In the genomic region with DNA sequence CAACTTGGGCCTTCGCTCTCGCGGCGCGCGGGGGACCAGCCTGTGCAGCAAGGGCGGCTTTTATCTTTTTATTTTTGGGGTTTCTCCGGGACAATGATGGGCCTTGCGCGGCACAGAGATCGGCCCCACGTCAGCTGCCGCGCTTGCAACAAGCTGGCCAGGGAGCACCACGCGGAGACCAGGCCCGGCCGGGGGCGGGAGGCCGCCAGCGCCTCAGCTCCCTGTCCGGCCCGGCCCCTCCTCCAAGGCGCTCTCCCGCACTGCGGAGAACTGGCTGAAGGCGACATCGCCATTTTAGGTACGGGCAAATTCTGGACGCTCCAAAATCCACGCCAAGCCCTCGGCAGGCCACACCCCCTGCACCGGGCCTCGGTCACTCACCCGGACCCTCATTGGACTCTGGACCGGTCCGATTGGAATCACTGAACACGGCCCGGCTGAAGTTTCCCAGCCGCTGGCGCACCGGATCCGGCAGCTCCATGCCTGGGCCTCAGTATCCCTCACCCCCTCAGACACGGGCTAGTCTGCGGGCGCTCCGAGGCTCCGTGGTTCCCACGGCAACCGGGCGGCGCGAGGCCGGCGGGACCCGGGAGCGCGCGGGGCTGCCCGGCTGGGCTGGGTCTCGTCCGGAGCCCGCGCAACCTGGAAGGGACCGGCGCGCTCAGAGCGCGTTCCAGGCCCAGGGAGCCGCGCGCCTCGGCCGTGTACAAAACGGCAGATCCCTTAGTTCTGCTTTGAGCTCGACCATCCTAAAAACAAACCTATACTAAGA, we compare ENCODE assay signal across 8 cellular contexts. TPM values are rescaled to one million over a fixed set of nuclear protein-coding genes. Genes with fewer than 3 reads are reported as not detected.
DNase-seq lines count a peak whose midpoint lies in the region; ATAC-seq, FAIRE-seq and TF ChIP-seq lines count a peak whose summit lies in the region.

A gene with protein sequence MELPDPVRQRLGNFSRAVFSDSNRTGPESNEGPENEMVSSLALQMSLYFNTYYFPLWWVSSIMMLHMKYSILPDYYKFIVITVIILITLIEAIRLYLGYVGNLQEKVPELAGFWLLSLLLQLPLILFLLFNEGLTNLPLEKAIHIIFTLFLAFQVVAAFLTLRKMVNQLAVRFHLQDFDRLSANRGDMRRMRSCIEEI (minus strand): TSS at position 547 of the 772 bp plus-strand sequence. CDS start 66 bp downstream, at position 481.

- 9% methylated on average over 17 of the region's 76 CpGs for WGBS in SK-N-SH (ENCODE audit: low lambda C conversion rate)

- H3K79me2 ChIP-seq in SK-N-SH (ENCODE audit: insufficient read depth) = no peaks in the 10 kb centered on the region

- peak within 1 kb of the TSS; percentile 65 for H3K9ac ChIP-seq in SK-N-SH

- H3K27ac ChIP-seq in 22Rv1 (peak within 1 kb of the TSS; percentile 90), SK-N-SH (ENCODE audit: low read depth in 2 of 2, low read length in 1 of 2) (peak within 1 kb of the TSS; percentile 73 to 98), caudate nucleus (ENCODE audit: low read depth, low read length) (peak within 1 kb of the TSS; percentile 97)

- no peak for TF ChIP-seq POLR2A in GM12891 (IDR thresholded peaks at IDR 0.05; ENCODE audit: low read depth, low read length)

- H3K4me1 ChIP-seq in SK-N-SH (ENCODE audit: control insufficient read depth in 1 of 2, insufficient read depth in 2 of 2, low read depth in 1 of 2, low read length in 1 of 2) = peaks cover 0 to 9% of the 10 kb centered on the region in 2 experiments; a peak in 2 of 4 replicates

- H3K36me3 ChIP-seq in SK-N-SH (replicated peaks in 1 of 2; ENCODE audit: control insufficient read depth in 1 of 2, insufficient read depth in 2 of 2, low read length in 1 of 2) = peaks cover 0 to 2% of the 10 kb centered on the region in 2 experiments

- ATAC-seq in HG02642 (IDR thresholded peaks at IDR 0.05; ENCODE audit: poor library complexity, unreplicated experiment) = peak; percentile 87

- H3K4me3 ChIP-seq in SK-N-SH (ENCODE audit: low read depth in 2 of 2, low read length in 1 of 2) = peak within 1 kb of the TSS; percentile 62 to 74
- H3K4me3 ChIP-seq in skeletal muscle cell (ENCODE audit: low read depth, low read length) = peak within 1 kb of the TSS; percentile 63

- H3K4me2 ChIP-seq in SK-N-SH = peak within 1 kb of the TSS; percentile 31

- peak in 1 of 2 experiments; percentile 29; a peak in 1 of 4 replicates for TF ChIP-seq EP300 in SK-N-SH (IDR thresholded peaks at IDR 0.05; ENCODE audit: borderline replicate concordance in 1 of 2, low read depth in 1 of 2, low read length in 1 of 2)

- no peaks in the 10 kb centered on the region for H4K20me1 ChIP-seq in SK-N-SH (ENCODE audit: insufficient read depth)

- H2AFZ ChIP-seq in SK-N-SH (ENCODE audit: low read depth) = peak within 1 kb of the TSS; percentile 93

- 0 out of 2 replicates have a peak, but pooled peaks have one; percentile 15 for TF ChIP-seq RAD21 in SK-N-SH (IDR thresholded peaks at IDR 0.05; ENCODE audit: low read length)

- peak; percentile 60 for DNase-seq in GM12891 (ENCODE audit: insufficient read length, low spot score)
- peak; percentile 89 for DNase-seq in NCI-H1092 treated with DMSO at 0.1 percent for 48 hours (lab: John Stamatoyannopoulos, UW)
- peak; percentile 94 for DNase-seq in SK-N-SH
- DNase-seq in caudate nucleus (lab: John Stamatoyannopoulos, UW) = peak; percentile 3 to 96 (median 86)
- DNase-seq in iPS-NIHi11 (ENCODE audit: low spot score) = peak; percentile 88
- peak; percentile 74 for DNase-seq in skeletal muscle cell (ENCODE audit: low read depth)

- CTCF ChIA-PET in SK-N-SH (lab: Yijun Ruan, JAX) = interaction anchor here (1.0 to 1.4 kb wide), 5 partner anchors 48 to 282 kb away, joined by 3 to 7 read pairs (median 4); no protein-coding TSS in a partner anchor

- POLR2A ChIA-PET in SK-N-SH (lab: Yijun Ruan, JAX) = interaction anchor here (0.7 to 0.9 kb wide), 4 partner anchors 12 to 550 kb away, joined by 3 to 4 read pairs (median 4); no protein-coding TSS in a partner anchor

- H3K27me3 ChIP-seq in SK-N-SH (ENCODE audit: insufficient read depth) = no peaks in the 10 kb centered on the region

- H3K9me3 ChIP-seq in SK-N-SH = no peaks in the 10 kb centered on the region

- H3K9me2 ChIP-seq in SK-N-SH = no peaks in the 10 kb centered on the region

- H3F3A ChIP-seq in SK-N-SH (replicated peaks; ENCODE audit: insufficient read depth) = peaks cover 28% of the 10 kb centered on the region

- no peak for TF ChIP-seq CTCF in 22Rv1 (IDR thresholded peaks at IDR 0.05)
- TF ChIP-seq CTCF in SK-N-SH (IDR thresholded peaks at IDR 0.05) = no peak

- FAIRE-seq in GM12891 (lab: Jason Lieb, UNC) = peak; percentile 95

TF ChIP-seq in GM12891, 5 proteins besides CTCF, POLR2A, EP300 and RAD21:
- TF ChIP-seq TAF1 (IDR thresholded peaks at IDR 0.05; ENCODE audit: low read depth, low read length) (no peak; the same call in 1 of the 2 replicates), POLR2AphosphoS5 (IDR thresholded peaks at IDR 0.05; ENCODE audit: low read depth, low read length) (no peak), PAX5 (IDR thresholded peaks at IDR 0.05; ENCODE audit: insufficient read depth, low read length, severe bottlenecking) (no peak), SPI1 (IDR thresholded peaks at IDR 0.05; ENCODE audit: low read depth, low read length) (no peak), POU2F2 (IDR thresholded peaks at IDR 0.05; ENCODE audit: low read depth, low read length) (no peak)

TF ChIP-seq in SK-N-SH, 30 proteins besides CTCF, POLR2A, EP300 and RAD21 (continues in another document):
- TF ChIP-seq TEAD4 (IDR thresholded peaks at IDR 0.05; ENCODE audit: borderline replicate concordance, insufficient read depth) (no peak), IRF3 (IDR thresholded peaks at IDR 0.05; ENCODE audit: low read depth, low read length) (no peak), ELF1 (IDR thresholded peaks at IDR 0.05) (no peak), SIN3A (IDR thresholded peaks at IDR 0.05; ENCODE audit: borderline replicate concordance, low read depth, low read length) (no peak; the same call in 1 of the 2 replicates), NFIC (IDR thresholded peaks at IDR 0.05; ENCODE audit: borderline replicate concordance) (peak; percentile 27; the same call in 1 of the 2 replicates), CHD2 (IDR thresholded peaks at IDR 0.05; ENCODE audit: low read length, partially characterized antibody) (peak; percentile 73), REST (IDR thresholded peaks at IDR 0.05; ENCODE audit: low read depth, low read length) (0 out of 2 replicates have a peak, but pooled peaks have one; percentile 3), SMC3 (IDR thresholded peaks at IDR 0.05; ENCODE audit: low read depth, low read length) (no peak), NRF1 (IDR thresholded peaks at IDR 0.05; ENCODE audit: low read depth, low read length) (peak; percentile 49), TAF1 (IDR thresholded peaks at IDR 0.05; ENCODE audit: borderline replicate concordance, low read depth, low read length) (peak; percentile 78; the same call in 1 of the 2 replicates), YY1 (IDR thresholded peaks at IDR 0.05; ENCODE audit: low read depth) (peak; percentile 99)

RNA-seq across cellular contexts. Expression of the gene that starts here (rescaled TPM):
- 0.67 TPM for polyA plus RNA-seq in GM12891 (2012; ENCODE audit: low read depth, missing spikeins)
- polyA plus RNA-seq in SK-N-SH (2012; rRNA removed) = 5.5 and 8.6 TPM in 2 replicates
- polyA plus RNA-seq in SK-N-SH (2012; cell fraction: cytosol; rRNA removed) = 8.2 and 9.5 TPM in 2 replicates
- polyA plus RNA-seq in SK-N-SH (2012; cell fraction: nucleus; rRNA removed) = 3.7 and 8.5 TPM in 2 replicates

Comparison
In these comparisons a context has a peak if more than half of its experiments do, and no peak if none do; other contexts are left out.
1. Peak in every context shown above with its lines: DNase-seq, ATAC-seq, H3K4me3 ChIP-seq and H3K27ac ChIP-seq.